In the genomic region with DNA sequence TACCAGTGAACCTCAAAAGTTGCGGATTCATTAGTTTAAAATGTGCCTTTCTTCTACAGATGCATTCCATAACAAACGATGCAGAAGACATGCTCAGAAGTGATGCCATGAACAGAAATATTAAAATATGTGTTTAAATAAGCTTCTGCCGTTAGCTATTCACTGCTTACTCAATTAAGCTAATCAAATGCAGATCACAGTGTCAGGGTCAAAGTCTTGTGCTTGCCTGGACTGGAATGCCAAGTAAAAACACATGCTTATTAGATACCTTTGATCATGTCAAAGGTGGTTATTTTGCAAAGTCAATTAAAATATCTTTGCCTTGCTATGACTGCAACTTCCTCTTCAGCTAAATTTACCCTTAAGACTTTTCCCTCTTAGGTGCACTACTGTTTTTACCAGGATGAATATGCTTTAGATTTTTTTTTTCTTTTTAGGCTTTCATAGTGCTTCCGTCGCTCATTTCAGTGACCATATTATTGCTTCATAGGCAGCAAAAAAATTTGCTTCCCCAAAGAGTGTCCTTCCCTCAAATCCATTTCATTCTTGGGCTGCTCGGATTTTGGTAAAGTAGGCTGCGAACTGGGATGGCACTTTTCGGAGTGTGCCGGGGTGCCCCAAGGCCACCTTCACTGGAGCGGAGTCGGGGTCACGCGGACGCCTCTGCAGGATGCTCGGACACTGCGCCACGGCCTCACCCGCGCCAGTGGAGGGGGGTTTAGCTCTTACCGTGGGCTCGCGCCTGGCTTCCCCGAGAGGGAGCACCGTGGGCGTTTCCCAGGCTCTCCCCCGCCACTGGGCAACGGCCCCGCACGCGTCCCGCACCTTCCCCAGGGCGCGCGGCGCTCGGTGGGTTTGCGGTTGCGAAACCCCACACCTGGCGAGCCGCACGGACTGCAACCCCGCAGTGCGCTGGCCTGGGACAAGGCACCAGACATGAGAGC, we compare ENCODE assay signal across 8 cellular contexts. TPM values are rescaled to one million over a fixed set of nuclear protein-coding genes. Genes with fewer than 3 reads are reported as not detected.
A peak's percentile ranks its signal among the peaks of the same experiment; 100 is the strongest.
DNase-seq lines count a peak whose midpoint lies in the region; ATAC-seq, FAIRE-seq and TF ChIP-seq lines count a peak whose summit lies in the region.

No MANE protein-coding gene starts in this region.

- TF ChIP-seq CTCF in mammary epithelial cell (conservative IDR thresholded peaks at IDR 0.05 in 1 of 2, IDR thresholded peaks at IDR 0.05 in 1 of 2; ENCODE audit: extremely low read depth in 1 of 2, insufficient read depth in 1 of 2, low read depth in 1 of 2, low read length in 2 of 2) (no peak), left lung (IDR thresholded peaks at IDR 0.05) (no peak)

- dilution Hi-C loops in mammary epithelial cell (cut with HindIII; ENCODE audit: low sequenced_read_pairs) = no loop called here

- peaks cover 46% of the 10 kb centered on the region for H3K79me2 ChIP-seq in mammary epithelial cell (ENCODE audit: insufficient read depth, low read length)

- peak overlapping the region; percentile 69 for H3K9ac ChIP-seq in mammary epithelial cell (ENCODE audit: insufficient read depth, low read length)

- H3K27me3 Mint-ChIP-seq in stimulated activated naive CD8-positive, alpha-beta T cell treated with anti-CD3 and anti-CD28 coated beads, Interleukin-15, amount 100 ng/mL, for 72 hours = no peaks in the 10 kb centered on the region

- H3K27ac Mint-ChIP-seq in stimulated activated naive CD8-positive, alpha-beta T cell treated with anti-CD3 and anti-CD28 coated beads, Interleukin-15, amount 100 ng/mL, for 72 hours = peak overlapping the region in 1 of 2 donors; percentile 23

- H3K9me3 ChIP-seq in mammary epithelial cell (replicated peaks; ENCODE audit: insufficient read depth, low read length) (no peaks in the 10 kb centered on the region), left lung (no peaks in the 10 kb centered on the region)

- peak overlapping the region; percentile 26 for H3K27ac ChIP-seq in mammary epithelial cell (ENCODE audit: insufficient read depth, low read depth, low read length)
- H3K27ac ChIP-seq in left lung = peak overlapping the region; percentile 59 to 76

- no peaks in the 10 kb centered on the region for H3K9me3 Mint-ChIP-seq in stimulated activated naive CD8-positive, alpha-beta T cell treated with anti-CD3 and anti-CD28 coated beads, Interleukin-15, amount 100 ng/mL, for 72 hours

- no peak for FAIRE-seq in RCC 7860 (lab: Jason Lieb, UNC)

- peaks cover 31% of the 10 kb centered on the region for H3K4me1 Mint-ChIP-seq in stimulated activated naive CD8-positive, alpha-beta T cell treated with anti-CD3 and anti-CD28 coated beads, Interleukin-15, amount 100 ng/mL, for 72 hours

- H3K4me3 Mint-ChIP-seq in stimulated activated naive CD8-positive, alpha-beta T cell treated with anti-CD3 and anti-CD28 coated beads, Interleukin-15, amount 100 ng/mL, for 72 hours = peak overlapping the region; percentile 88 to 89

- TSS peak; percentile 48 for BruUV-seq in mammary epithelial cell (replicated peaks; lab: Mats Ljungman, UMichigan)

- H3K36me3 ChIP-seq in mammary epithelial cell (ENCODE audit: insufficient read depth, low read length) = no peaks in the 10 kb centered on the region
- no peaks in the 10 kb centered on the region for H3K36me3 ChIP-seq in left lung

- no peaks in the 10 kb centered on the region for H4K20me1 ChIP-seq in mammary epithelial cell (ENCODE audit: insufficient read depth, low read length)

- CTCF ChIA-PET in mammary epithelial cell (lab: Charles Lee; ENCODE audit: low non-redundant PET) = no interaction called here

- peak overlapping the region; percentile 85 for H2AFZ ChIP-seq in mammary epithelial cell (ENCODE audit: low read depth, low read length)

- ATAC-seq in GM21619 (IDR thresholded peaks at IDR 0.05; ENCODE audit: unreplicated experiment) (peak; percentile 47), left lung (peak; percentile 76)
- ATAC-seq in stimulated activated naive CD8-positive, alpha-beta T cell treated with anti-CD3 and anti-CD28 coated beads, Interleukin-15, amount 100 ng/mL, for 72 hours = peak; percentile 43

- peak overlapping the region; percentile 88 for H3K4me2 ChIP-seq in mammary epithelial cell (ENCODE audit: insufficient read depth, low read depth, low read length)

- H3K4me1 ChIP-seq in mammary epithelial cell (ENCODE audit: insufficient read depth, low read length) (peaks cover 16% of the 10 kb centered on the region), left lung (peaks cover 6 to 18% of the 10 kb centered on the region in 2 donors)

- intact Hi-C loops in mammary epithelial cell (cut with micrococcal nuclease) = no loop called here
- intact Hi-C loops in left lung (cut with DNase I) = no loop called here

- peak; percentile 59 for DNase-seq in CD1c-positive myeloid dendritic cell (ENCODE audit: extremely low spot score)
- peak; percentile 53 for DNase-seq in NOMO-1 treated with dmso at 0.1 percent for 144 hours (lab: John Stamatoyannopoulos, UW; ENCODE audit: unreplicated experiment)
- peak; percentile 8 for DNase-seq in mammary epithelial cell
- peak in 1 of 2 donors; percentile 87 for DNase-seq in left lung
- DNase-seq in stimulated activated naive CD8-positive, alpha-beta T cell treated with anti-CD3 and anti-CD28 coated beads, Interleukin-15, amount 100 ng/mL, for 72 hours = peak in 1 of 2 donors; percentile 21
- DNase-seq in RCC 7860 (ENCODE audit: low spot score) = no peak
- DNase-seq in NK-92 treated with Interleukin-12 subunit alpha and Interleukin-12 subunit beta, amount 100 ng/mL, for 24 hours (lab: John Stamatoyannopoulos, UW) = no peak

- H3K4me3 ChIP-seq in mammary epithelial cell (replicated peaks in 1 of 3; ENCODE audit: insufficient read depth in 1 of 3, low read depth in 2 of 3, low read length in 3 of 3) = peak overlapping the region; percentile 73 to 96 (median 96)
- H3K4me3 ChIP-seq in left lung = peak overlapping the region; percentile 87 to 92

- H3K27me3 ChIP-seq in mammary epithelial cell (ENCODE audit: insufficient read depth, low read length) = no peaks in the 10 kb centered on the region
- no peaks in the 10 kb centered on the region for H3K27me3 ChIP-seq in left lung

- WGBS in mammary epithelial cell (ENCODE audit: low coverage, missing lambda C conversion rate) = 5% methylated on average over 29 of the region's 43 CpGs

- in situ Hi-C loops in mammary epithelial cell (cut with MboI; ENCODE audit: low sequenced_read_pairs in 2 of 2) = no loop called here

RNA-seq across cellular contexts. Expression of a gene that starts 0.7 kb away (rescaled TPM):
- 10 to 100 TPM; 16.7 to 17.3 TPM for total RNA-seq in mammary epithelial cell
- polyA plus RNA-seq in mammary epithelial cell = 14.4 TPM
- polyA minus RNA-seq in mammary epithelial cell = 17.0 TPM
- 10 to 100 TPM; 12.9 to 19.6 TPM for total RNA-seq in left lung

RNA-seq across cellular contexts. Expression of a gene that starts 19.0 kb away (rescaled TPM):
- total RNA-seq in mammary epithelial cell = 10 to 100 TPM; 73.1 to 82.0 TPM
- 30.2 TPM for polyA plus RNA-seq in mammary epithelial cell
- polyA minus RNA-seq in mammary epithelial cell = 31.8 TPM
- 10 to 100 TPM; 54.1 to 66.5 TPM for total RNA-seq in left lung

Comparison
In these comparisons a context has a peak if more than half of its experiments do, and no peak if none do; other contexts are left out.
1. DNase-seq: peak in CD1c-positive myeloid dendritic cell (single experiment), NOMO-1 treated with dmso at 0.1 percent for 144 hours (single experiment) and mammary epithelial cell (single experiment); none in RCC 7860 (single experiment) and NK-92 treated with Interleukin-12 subunit alpha and Interleukin-12 subunit beta, amount 100 ng/mL, for 24 hours (single experiment).
2. Peak in every context shown above with its lines, with median percentiles within 50 percentile points of each other: ATAC-seq.